In the genomic region with DNA sequence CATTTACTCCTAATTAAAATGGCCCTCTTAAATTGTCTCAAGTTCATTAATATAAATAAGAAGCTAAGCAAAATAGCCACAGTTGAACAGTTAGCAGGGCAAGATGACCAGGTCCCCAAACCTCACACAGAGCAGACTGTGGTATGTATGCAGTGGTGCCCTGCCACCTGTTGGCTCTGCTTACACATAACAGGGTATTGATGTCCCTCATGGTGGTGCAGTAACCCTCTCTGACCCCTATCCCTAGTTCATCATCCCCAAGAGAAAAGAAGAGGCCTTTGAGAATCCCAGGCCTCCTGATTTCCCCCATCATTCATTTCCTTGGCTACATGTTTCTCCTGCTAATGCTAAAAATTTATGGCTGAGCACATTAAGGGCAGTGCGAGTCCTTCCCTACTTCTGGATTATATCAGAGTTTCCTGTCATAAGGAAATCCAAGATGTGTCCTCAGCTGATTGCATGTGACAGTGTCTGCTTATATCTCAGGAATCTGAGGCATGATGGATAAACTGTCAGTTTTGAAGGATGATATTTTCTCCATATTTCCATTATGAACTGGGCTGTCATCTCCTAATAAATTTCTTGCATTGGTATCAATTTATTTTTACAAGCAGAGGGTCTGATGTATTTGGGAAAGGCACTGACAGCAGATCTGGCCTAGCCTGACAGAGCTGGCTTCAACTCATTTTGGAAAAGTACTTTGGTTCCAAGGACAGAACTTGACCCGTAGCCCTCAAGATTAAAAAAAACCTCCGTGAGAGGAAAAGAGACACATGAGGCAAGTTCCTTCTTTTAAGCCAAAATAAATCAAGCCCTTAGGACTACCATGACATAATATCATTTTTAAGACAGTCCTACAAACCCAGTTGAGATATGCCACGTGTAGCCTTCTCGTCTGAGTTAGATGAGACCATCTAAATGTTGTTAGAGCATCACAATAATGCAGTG, we compare ENCODE assay signal across 8 cellular contexts.
DNase-seq lines count a peak whose midpoint lies in the region; ATAC-seq, FAIRE-seq and TF ChIP-seq lines count a peak whose summit lies in the region.

No MANE protein-coding gene starts in this region.

- DNase-seq in AG09319 (ENCODE audit: extremely low read depth, low read depth): no peak
- peak; percentile 56 for DNase-seq in SW480 (ENCODE audit: low spot score)
- DNase-seq in islet precursor cell: peak; percentile 79
- DNase-seq in pons (ENCODE audit: low spot score): no peak
- no peak for DNase-seq in frontal cortex (ENCODE audit: low spot score in 2 of 2)
- DNase-seq in OCI-M2 (lab: John Stamatoyannopoulos, UW; ENCODE audit: unreplicated experiment): no peak

- FAIRE-seq in frontal cortex (lab: Jason Lieb, UNC): no peak

- peak; percentile 76 for ATAC-seq in GM18498 (IDR thresholded peaks at IDR 0.05; ENCODE audit: unreplicated experiment)
- ATAC-seq in HG03520 (IDR thresholded peaks at IDR 0.05; ENCODE audit: unreplicated experiment): peak; percentile 93

- TF ChIP-seq CTCF in AG09319 (IDR thresholded peaks at IDR 0.05; ENCODE audit: low read depth, low read length): peak; percentile 28

Comparison
In these comparisons a context has a peak if more than half of its experiments do, and no peak if none do; other contexts are left out.
1. DNase-seq: peak in SW480 (single experiment) and islet precursor cell (single experiment); none in AG09319 (single experiment), pons (single experiment), frontal cortex (0 of 2) and OCI-M2 (single experiment).